Comparison of ENCODE assay signal across 8 cellular contexts in genomic region chr13:48001999-48002398, GRCh38. TPM values are rescaled to one million over a fixed set of nuclear protein-coding genes. Genes with fewer than 3 reads are reported as not detected.
DNase-seq lines count a peak whose midpoint lies in the region; ATAC-seq and TF ChIP-seq lines count a peak whose summit lies in the region.
"Not testable (repeated sequence)": the region's sequence is repeated elsewhere in the genome, so short reads cannot be mapped to it uniquely, and the experiment has no call there.

No MANE protein-coding gene starts in this region.

- not testable (repeated sequence) for H4K20me1 ChIP-seq in hepatocyte (ENCODE audit: insufficient read depth, poor library complexity, severe bottlenecking)

- H2AFZ ChIP-seq in hepatocyte, result peak overlapping the region; percentile 89

- not testable (repeated sequence) for H3K9me3 ChIP-seq in CD4-positive, alpha-beta T cell (ENCODE audit: control insufficient read depth, low read length); HUES6 (ENCODE audit: control insufficient read depth, insufficient read depth, low read depth, low read length); ectodermal cell (ENCODE audit: control insufficient read depth, low read length); hepatocyte (ENCODE audit: low read depth)

- 30 to 37% methylated on average over 5 of the region's 5 CpGs for WGBS in ectodermal cell, 2 experiments
- 40% methylated on average over 5 of the region's 5 CpGs for WGBS in hepatocyte (ENCODE audit: low lambda C conversion rate, missing lambda C conversion rate)

- H3K4me1 ChIP-seq in HUES6 (ENCODE audit: control insufficient read depth, insufficient read depth, low read length), result peaks cover 33% of the 10 kb centered on the region
- H3K4me1 ChIP-seq in ectodermal cell (ENCODE audit: control insufficient read depth, insufficient read depth, low read length); hepatocyte (ENCODE audit: insufficient read depth): not testable (repeated sequence)

- not testable (repeated sequence) for ATAC-seq in CD4-positive, alpha-beta T cell (ENCODE audit: poor library complexity); WTC11

- CTCF ChIA-PET in CD4-positive, alpha-beta T cell (lab: Charles Lee), result interaction anchor here (1.2 kb wide), 1 partner anchor 36 kb away, joined by 3 read pairs; no protein-coding TSS in a partner anchor
- CTCF ChIA-PET in WTC11 (lab: Charles Lee), result interaction anchor here (2.4 kb wide), 1 partner anchor 36 kb away, joined by 21 read pairs; the partner anchor contains the start of gene NUDT15

- H3K27ac Mint-ChIP-seq in CD4-positive, alpha-beta T cell, result peak overlapping the region; percentile 90
- peak overlapping the region; percentile 97 for H3K27ac Mint-ChIP-seq in WTC11
- peak overlapping the region; percentile 85 for H3K27ac Mint-ChIP-seq in activated naive CD8-positive, alpha-beta T cell treated with anti-CD3 and anti-CD28 coated beads for 36 hours
- not testable (repeated sequence) for H3K27ac Mint-ChIP-seq in neural crest cell (ENCODE audit: unreplicated experiment)
- H3K27ac Mint-ChIP-seq in stimulated activated naive CD8-positive, alpha-beta T cell treated with anti-CD3 and anti-CD28 coated beads, Interleukin-15, Interleukin-2, amounts not matched to agents 100 ng/mL and 50 ng/mL, for 24 hours, result peak overlapping the region; percentile 70

- H3K9ac ChIP-seq in HUES6 (ENCODE audit: low read length), result peak overlapping the region; percentile 73

- POLR2A ChIA-PET in CD4-positive, alpha-beta T cell (lab: Charles Lee), result not testable (repeated sequence)
- POLR2A ChIA-PET in WTC11 (lab: Charles Lee), result interaction anchor here (1.8 kb wide), 1 partner anchor 36 kb away, joined by 10 read pairs; the partner anchor contains the start of gene NUDT15

- H3K27me3 ChIP-seq in CD4-positive, alpha-beta T cell (ENCODE audit: control insufficient read depth, insufficient read depth, low read length); HUES6 (ENCODE audit: control insufficient read depth, insufficient read depth, low read length); ectodermal cell (ENCODE audit: control insufficient read depth, insufficient read depth, low read length, poor library complexity, severe bottlenecking); hepatocyte: not testable (repeated sequence)

- H3K27me3 Mint-ChIP-seq in CD4-positive, alpha-beta T cell; WTC11 (ENCODE audit: low read depth); activated naive CD8-positive, alpha-beta T cell treated with anti-CD3 and anti-CD28 coated beads for 36 hours; neural crest cell (ENCODE audit: low read depth); stimulated activated naive CD8-positive, alpha-beta T cell treated with anti-CD3 and anti-CD28 coated beads, Interleukin-15, Interleukin-2, amounts not matched to agents 100 ng/mL and 50 ng/mL, for 24 hours: not testable (repeated sequence)

- H3K4me1 Mint-ChIP-seq in CD4-positive, alpha-beta T cell (ENCODE audit: low read depth), result peaks cover 42% of the 10 kb centered on the region
- H3K4me1 Mint-ChIP-seq in WTC11 (peaks cover 52% of the 10 kb centered on the region), neural crest cell (peaks cover 29% of the 10 kb centered on the region)
- H3K4me1 Mint-ChIP-seq in activated naive CD8-positive, alpha-beta T cell treated with anti-CD3 and anti-CD28 coated beads for 36 hours, result peaks cover 29% of the 10 kb centered on the region
- H3K4me1 Mint-ChIP-seq in stimulated activated naive CD8-positive, alpha-beta T cell treated with anti-CD3 and anti-CD28 coated beads, Interleukin-15, Interleukin-2, amounts not matched to agents 100 ng/mL and 50 ng/mL, for 24 hours (ENCODE audit: low read depth), result peaks cover 41% of the 10 kb centered on the region

- DNase-seq in CD4-positive, alpha-beta T cell; activated naive CD8-positive, alpha-beta T cell treated with anti-CD3 and anti-CD28 coated beads for 36 hours; neural crest cell (ENCODE audit: low read depth, low spot score): not testable (repeated sequence)
- DNase-seq in WTC11 (ENCODE audit: low spot score) (peak; percentile 14), hepatocyte (ENCODE audit: low spot score) (peak; percentile 5)

- H3K36me3 ChIP-seq in HUES6 (ENCODE audit: control insufficient read depth, insufficient read depth, low read length), result peaks cover 19% of the 10 kb centered on the region
- not testable (repeated sequence) for H3K36me3 ChIP-seq in ectodermal cell (ENCODE audit: control insufficient read depth, insufficient read depth, low read length); hepatocyte (replicated peaks; ENCODE audit: insufficient read depth, low read depth)

- peaks cover 40% of the 10 kb centered on the region for H3K79me2 ChIP-seq in hepatocyte

- H3K4me2 ChIP-seq in hepatocyte, result peak overlapping the region; percentile 84

- not testable (repeated sequence) for H3K9me3 Mint-ChIP-seq in CD4-positive, alpha-beta T cell; WTC11; activated naive CD8-positive, alpha-beta T cell treated with anti-CD3 and anti-CD28 coated beads for 36 hours; neural crest cell; stimulated activated naive CD8-positive, alpha-beta T cell treated with anti-CD3 and anti-CD28 coated beads, Interleukin-15, Interleukin-2, amounts not matched to agents 100 ng/mL and 50 ng/mL, for 24 hours

- TF ChIP-seq CTCF in CD4-positive, alpha-beta T cell (IDR thresholded peaks at IDR 0.05); WTC11 (IDR thresholded peaks at IDR 0.05); hepatocyte (IDR thresholded peaks at IDR 0.05; ENCODE audit: poor library complexity); neural crest cell (conservative IDR thresholded peaks at IDR 0.05): not testable (repeated sequence)

- peaks cover 14% of the 10 kb centered on the region for H3K36me3 Mint-ChIP-seq in CD4-positive, alpha-beta T cell (ENCODE audit: low read depth)
- H3K36me3 Mint-ChIP-seq in WTC11; activated naive CD8-positive, alpha-beta T cell treated with anti-CD3 and anti-CD28 coated beads for 36 hours; neural crest cell (ENCODE audit: low read depth): not testable (repeated sequence)
- peaks cover 12% of the 10 kb centered on the region for H3K36me3 Mint-ChIP-seq in stimulated activated naive CD8-positive, alpha-beta T cell treated with anti-CD3 and anti-CD28 coated beads, Interleukin-15, Interleukin-2, amounts not matched to agents 100 ng/mL and 50 ng/mL, for 24 hours (ENCODE audit: low read depth)

- peak overlapping the region; percentile 96 for H3K4me3 Mint-ChIP-seq in CD4-positive, alpha-beta T cell
- peak overlapping the region; percentile 79 for H3K4me3 Mint-ChIP-seq in WTC11
- peak overlapping the region; percentile 97 for H3K4me3 Mint-ChIP-seq in activated naive CD8-positive, alpha-beta T cell treated with anti-CD3 and anti-CD28 coated beads for 36 hours
- peak overlapping the region; percentile 96 for H3K4me3 Mint-ChIP-seq in neural crest cell
- peak overlapping the region; percentile 96 for H3K4me3 Mint-ChIP-seq in stimulated activated naive CD8-positive, alpha-beta T cell treated with anti-CD3 and anti-CD28 coated beads, Interleukin-15, Interleukin-2, amounts not matched to agents 100 ng/mL and 50 ng/mL, for 24 hours

- intact Hi-C loops in CD4-positive, alpha-beta T cell (cut with DNase I, micrococcal nuclease), result loop anchor here (1.0 to 5.0 kb wide), 3 partner anchors 35 to 1440 kb away; partner anchors contain the start of genes NUDT15 (in 2 of the 2), CAB39L (in 1 of the 2) and SETDB2 (in 1 of the 2)

- not testable (repeated sequence) for H3K9me2 ChIP-seq in hepatocyte (replicated peaks; ENCODE audit: insufficient read depth)

- H3K4me3 ChIP-seq in HUES6 (ENCODE audit: low read depth, low read length) (peak overlapping the region; percentile 39; the same call in 1 of the 2 replicates), ectodermal cell (ENCODE audit: insufficient read depth, low read depth, low read length) (peak overlapping the region; percentile 99)
- not testable (repeated sequence) for H3K4me3 ChIP-seq in hepatocyte

- not testable (repeated sequence) for H3K27ac ChIP-seq in CD4-positive, alpha-beta T cell (ENCODE audit: low read depth, low read length); ectodermal cell (ENCODE audit: insufficient read depth, low read depth, low read length, poor library complexity, severe bottlenecking)
- H3K27ac ChIP-seq in HUES6 (ENCODE audit: low read depth, low read length) (peak overlapping the region; percentile 95; the same call in 1 of the 2 replicates), hepatocyte (peak overlapping the region; percentile 72)

RNA-seq across cellular contexts. Expression of gene SUCLA2, which starts 0.9 kb away (rescaled TPM):
- 10 to 100 TPM; 18.7 to 21.4 TPM for total RNA-seq in CD4-positive, alpha-beta T cell
- total RNA-seq in WTC11 (2021) (47.6 to 66.8 TPM (median 51.1 TPM) in 3 replicates), hepatocyte (56.9 and 60.6 TPM in 2 replicates), neural crest cell (49.3 and 53.1 TPM in 2 replicates)
- 10 to 100 TPM; 51.1 to 51.7 TPM for total RNA-seq in activated naive CD8-positive, alpha-beta T cell treated with anti-CD3 and anti-CD28 coated beads for 36 hours
- polyA plus RNA-seq in ectodermal cell (2013, experiment 1 of 4), result 51.2 TPM
- 59.1 TPM for polyA plus RNA-seq in ectodermal cell (2013, experiment 2 of 4)
- 46.7 TPM for polyA plus RNA-seq in ectodermal cell (2013, experiment 3 of 4)
- 46.5 TPM for polyA plus RNA-seq in ectodermal cell (2013, experiment 4 of 4)
- polyA plus RNA-seq in hepatocyte, result 53.0 and 60.6 TPM in 2 replicates

RNA-seq across cellular contexts. Expression of gene NUDT15, which starts 35.5 kb away (rescaled TPM):
- 10 to 100 TPM; 14.4 to 16.2 TPM for total RNA-seq in CD4-positive, alpha-beta T cell
- total RNA-seq in WTC11 (2021) (42.8 to 48.8 TPM (median 45.6 TPM) in 3 replicates), hepatocyte (16.6 and 16.8 TPM in 2 replicates), neural crest cell (35.1 and 36.2 TPM in 2 replicates)
- total RNA-seq in activated naive CD8-positive, alpha-beta T cell treated with anti-CD3 and anti-CD28 coated beads for 36 hours, result 10 to 100 TPM; 24.5 to 26.5 TPM
- 54.7 TPM for polyA plus RNA-seq in ectodermal cell (2013, experiment 1 of 4)
- 50.9 TPM for polyA plus RNA-seq in ectodermal cell (2013, experiment 2 of 4)
- polyA plus RNA-seq in ectodermal cell (2013, experiment 3 of 4), result 41.3 TPM
- polyA plus RNA-seq in ectodermal cell (2013, experiment 4 of 4), result 40.6 TPM
- polyA plus RNA-seq in hepatocyte, result 13.7 and 17.7 TPM in 2 replicates
